Comparison of ENCODE assay signal across 9 cellular contexts in the genomic region with DNA sequence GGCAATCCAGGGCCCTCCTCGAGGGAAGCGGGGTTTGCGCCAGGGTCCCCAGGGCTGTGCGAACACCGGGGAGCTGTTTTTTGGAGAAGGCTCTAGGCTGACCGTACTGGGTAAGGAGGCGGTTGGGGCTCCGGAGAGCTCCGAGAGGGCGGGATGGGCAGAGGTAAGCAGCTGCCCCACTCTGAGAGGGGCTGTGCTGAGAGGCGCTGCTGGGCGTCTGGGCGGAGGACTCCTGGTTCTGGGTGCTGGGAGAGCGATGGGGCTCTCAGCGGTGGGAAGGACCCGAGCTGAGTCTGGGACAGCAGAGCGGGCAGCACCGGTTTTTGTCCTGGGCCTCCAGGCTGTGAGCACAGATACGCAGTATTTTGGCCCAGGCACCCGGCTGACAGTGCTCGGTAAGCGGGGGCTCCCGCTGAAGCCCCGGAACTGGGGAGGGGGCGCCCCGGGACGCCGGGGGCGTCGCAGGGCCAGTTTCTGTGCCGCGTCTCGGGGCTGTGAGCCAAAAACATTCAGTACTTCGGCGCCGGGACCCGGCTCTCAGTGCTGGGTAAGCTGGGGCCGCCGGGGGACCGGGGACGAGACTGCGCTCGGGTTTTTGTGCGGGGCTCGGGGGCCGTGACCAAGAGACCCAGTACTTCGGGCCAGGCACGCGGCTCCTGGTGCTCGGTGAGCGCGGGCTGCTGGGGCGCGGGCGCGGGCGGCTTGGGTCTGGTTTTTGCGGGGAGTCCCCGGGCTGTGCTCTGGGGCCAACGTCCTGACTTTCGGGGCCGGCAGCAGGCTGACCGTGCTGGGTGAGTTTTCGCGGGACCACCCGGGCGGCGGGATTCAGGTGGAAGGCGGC. TPM values are rescaled to one million over a fixed set of nuclear protein-coding genes. Genes with fewer than 3 reads are reported as not detected.
DNase-seq lines count a peak whose midpoint lies in the region; ATAC-seq lines count a peak whose summit lies in the region.
"Had no signal": no experiment of that assay in that cellular context is flagged by ENCODE, and none has a peak within 500 bp of the region (broad histone marks: within the 10 kb centered on the region; RNA-seq: fewer than 3 reads in every experiment).

No MANE protein-coding gene starts in this region.

- H3K4me1 Mint-ChIP-seq in activated T-helper 17 cell treated with anti-CD3 and anti-CD28 coated beads, Interleukin-2, amount 50 U/mL, for 72 hours, result peaks cover 33% of the 10 kb centered on the region

- H3K4me1 ChIP-seq in subcutaneous abdominal adipose tissue (ENCODE audit: control insufficient read depth in 5 of 5, insufficient read depth in 5 of 5, low read length in 5 of 5), result peaks cover 0 to 21% (median 19%) of the 10 kb centered on the region in 5 donors

- ATAC-seq in GM18867 (IDR thresholded peaks at IDR 0.05; ENCODE audit: unreplicated experiment) (peak; percentile 57), HG02852 (IDR thresholded peaks at IDR 0.05; ENCODE audit: unreplicated experiment) (peak; percentile 43)
- ATAC-seq in activated T-helper 17 cell treated with anti-CD3 and anti-CD28 coated beads, Interleukin-2, amount 50 U/mL, for 72 hours (replicated peaks), result no peak

- peaks cover 100% of the 10 kb centered on the region for H3K36me3 Mint-ChIP-seq in activated T-helper 17 cell treated with anti-CD3 and anti-CD28 coated beads, Interleukin-2, amount 50 U/mL, for 72 hours (ENCODE audit: low read depth)

- H3K4me3 Mint-ChIP-seq in activated T-helper 17 cell treated with anti-CD3 and anti-CD28 coated beads, Interleukin-2, amount 50 U/mL, for 72 hours, result peak overlapping the region; percentile 92

- H3K27me3 Mint-ChIP-seq in activated T-helper 17 cell treated with anti-CD3 and anti-CD28 coated beads, Interleukin-2, amount 50 U/mL, for 72 hours, result no peaks in the 10 kb centered on the region

- peak overlapping the region; percentile 98 for H3K27ac Mint-ChIP-seq in activated T-helper 17 cell treated with anti-CD3 and anti-CD28 coated beads, Interleukin-2, amount 50 U/mL, for 72 hours

- H3K4me3 ChIP-seq in iPS-18c (ENCODE audit: insufficient read depth, low read depth, low read length) (peak overlapping the region; percentile 70), subcutaneous abdominal adipose tissue (ENCODE audit: low read depth in 1 of 5, low read length in 5 of 5) (peak overlapping the region in 4 of 5 donors; percentile 17 to 54 (median 50))

- no peak overlapping the region for H3K9ac ChIP-seq in subcutaneous abdominal adipose tissue (ENCODE audit: low read length in 5 of 5)

- H3K27me3 ChIP-seq in subcutaneous abdominal adipose tissue (ENCODE audit: control insufficient read depth in 5 of 5, insufficient read depth in 4 of 5, low read length in 5 of 5), result peaks cover 35 to 56% (median 52%) of the 10 kb centered on the region in 5 donors

- H3K27ac ChIP-seq in subcutaneous abdominal adipose tissue (ENCODE audit: low read depth, low read length), result no peak overlapping the region

- H3K9me3 ChIP-seq in iPS-18c (ENCODE audit: control insufficient read depth, insufficient read depth, low read length), result no peaks in the 10 kb centered on the region
- H3K9me3 ChIP-seq in subcutaneous abdominal adipose tissue (ENCODE audit: control insufficient read depth in 5 of 5, low read length in 5 of 5), result no peaks in the 10 kb centered on the region

- H3K9me3 Mint-ChIP-seq in activated T-helper 17 cell treated with anti-CD3 and anti-CD28 coated beads, Interleukin-2, amount 50 U/mL, for 72 hours, result no peaks in the 10 kb centered on the region

- no peaks in the 10 kb centered on the region for H3K36me3 ChIP-seq in subcutaneous abdominal adipose tissue (ENCODE audit: control insufficient read depth in 5 of 5, insufficient read depth in 5 of 5, low read length in 5 of 5)

- no peak for DNase-seq in NCI-H2107 (lab: John Stamatoyannopoulos, UW)
- no peak for DNase-seq in inferior parietal cortex (ENCODE audit: extremely low spot score)
- no peak for DNase-seq in SHP77 (lab: John Stamatoyannopoulos, UW)

RNA-seq across cellular contexts. Expression of a gene that starts 26.0 kb away (rescaled TPM):
- total RNA-seq in activated T-helper 17 cell treated with anti-CD3 and anti-CD28 coated beads, Interleukin-2, amount 50 U/mL, for 72 hours, result not detected
- total RNA-seq: pulmonary artery endothelial cell had no signal

RNA-seq across cellular contexts. Expression of a gene that starts 47.4 kb away (rescaled TPM):
- not detected for total RNA-seq in activated T-helper 17 cell treated with anti-CD3 and anti-CD28 coated beads, Interleukin-2, amount 50 U/mL, for 72 hours
- total RNA-seq: pulmonary artery endothelial cell had no signal

RNA-seq across cellular contexts. Expression of a gene that starts 58.2 kb away (rescaled TPM):
- 10 to 100 TPM in 1 of 2 donors, 1 to 10 TPM in 1; 8.0 to 14.9 TPM for total RNA-seq in activated T-helper 17 cell treated with anti-CD3 and anti-CD28 coated beads, Interleukin-2, amount 50 U/mL, for 72 hours
